In genomic region chr14:68683326-68683725, GRCh38 we compare ENCODE assay signal across 9 cellular contexts.
DNase-seq lines count a peak whose midpoint lies in the region; ATAC-seq, FAIRE-seq and TF ChIP-seq lines count a peak whose summit lies in the region.
"Had no signal": no experiment of that assay in that cellular context is flagged by ENCODE, and none has a peak within 500 bp of the region (broad histone marks: within the 10 kb centered on the region; RNA-seq: fewer than 3 reads in every experiment).

No MANE protein-coding gene starts in this region.

- FAIRE-seq in pancreas (lab: Jason Lieb, UNC), result no peak

- peaks cover 46 to 72% (median 60%) of the 10 kb centered on the region in 4 donors for H3K4me1 Mint-ChIP-seq in CD4-positive, alpha-beta memory T cell
- H3K4me1 Mint-ChIP-seq in endothelial cell (ENCODE audit: unreplicated experiment), result peaks cover 50% of the 10 kb centered on the region

- no peaks in the 10 kb centered on the region for H3K36me3 ChIP-seq in CD4-positive, alpha-beta memory T cell (ENCODE audit: insufficient read depth, low read length)
- no peaks in the 10 kb centered on the region for H3K36me3 ChIP-seq in pancreas

- POLR2A ChIA-PET in CD4-positive, alpha-beta memory T cell (lab: Charles Lee; ENCODE audit: partially characterized antibody), result interaction anchor here (0.6 to 9.5 kb wide), 20 partner anchors 8 to 458 kb away, joined by 3 to 581 read pairs (median 7); partner anchors contain the start of gene ZFP36L1

- TF ChIP-seq CTCF in endothelial cell (IDR thresholded peaks at IDR 0.05; ENCODE audit: unreplicated experiment) (no peak), pancreas (IDR thresholded peaks at IDR 0.05) (no peak)

- H3K27ac Mint-ChIP-seq in CD4-positive, alpha-beta memory T cell, result peak overlapping the region; percentile 90 to 98 (median 97)
- H3K27ac Mint-ChIP-seq in endothelial cell (ENCODE audit: unreplicated experiment), result peak overlapping the region; percentile 95

- peak overlapping the region in 5 of 8 donors; percentile 13 to 72 (median 67) for H3K4me3 Mint-ChIP-seq in CD4-positive, alpha-beta memory T cell
- H3K4me3 Mint-ChIP-seq in endothelial cell (ENCODE audit: unreplicated experiment), result no peak overlapping the region

- ATAC-seq in pancreas (no peak), GM18498 (IDR thresholded peaks at IDR 0.05; ENCODE audit: unreplicated experiment) (no peak)

- peaks cover 0 to 2% of the 10 kb centered on the region in 2 donors for H3K36me3 Mint-ChIP-seq in CD4-positive, alpha-beta memory T cell
- peaks cover 7% of the 10 kb centered on the region for H3K36me3 Mint-ChIP-seq in endothelial cell (ENCODE audit: low read depth, unreplicated experiment)

- intact Hi-C loops in CD4-positive, alpha-beta memory T cell (cut with micrococcal nuclease), result loop anchor here (10.0 kb wide), 2 partner anchors 59 to 399 kb away; no protein-coding TSS in a partner anchor
- intact Hi-C loops in pancreas (cut with DNase I), result no loop called here

- no peaks in the 10 kb centered on the region for H3K27me3 ChIP-seq in CD4-positive, alpha-beta memory T cell (ENCODE audit: insufficient read depth, low read length)
- H3K27me3 ChIP-seq in pancreas, result no peaks in the 10 kb centered on the region

- peak overlapping the region; percentile 70 for H3K27ac ChIP-seq in CD4-positive, alpha-beta memory T cell (ENCODE audit: low read depth, low read length)
- H3K27ac ChIP-seq in pancreas, result peak overlapping the region in 3 of 4 donors; percentile 33 to 75 (median 68)
- H3K27ac ChIP-seq: KMS-11 had no signal

- DNase-seq in CD4-positive, alpha-beta memory T cell, result no peak
- peak; percentile 94 for DNase-seq in RKO (ENCODE audit: low spot score)
- no peak for DNase-seq in endothelial cell (ENCODE audit: low spot score)
- DNase-seq in pancreas, result no peak
- no peak for DNase-seq in SK-N-DZ (ENCODE audit: low spot score)
- no peak for DNase-seq in glomerular visceral epithelial cell (ENCODE audit: extremely low spot score)
- DNase-seq in stimulated activated CD4-positive, alpha-beta T cell treated with anti-CD3 and anti-CD28 coated beads, Interleukin-2, amount 100 ng/mL, for 24 hours, result no peak

- H3K9me3 Mint-ChIP-seq in CD4-positive, alpha-beta memory T cell, result no peaks in the 10 kb centered on the region
- no peaks in the 10 kb centered on the region for H3K9me3 Mint-ChIP-seq in endothelial cell (ENCODE audit: unreplicated experiment)

- no peaks in the 10 kb centered on the region for H3K9me3 ChIP-seq in CD4-positive, alpha-beta memory T cell (ENCODE audit: control insufficient read depth in 1 of 2, low read length in 2 of 2)
- no peaks in the 10 kb centered on the region for H3K9me3 ChIP-seq in pancreas

- CTCF ChIA-PET in CD4-positive, alpha-beta memory T cell (lab: Charles Lee; ENCODE audit: partially characterized antibody), result interaction anchor here (0.7 to 7.0 kb wide), 11 partner anchors 10 to 435 kb away, joined by 3 to 68 read pairs (median 5); partner anchors contain the start of gene ZFP36L1

- H3K27me3 Mint-ChIP-seq in CD4-positive, alpha-beta memory T cell, result no peaks in the 10 kb centered on the region
- peaks cover 8% of the 10 kb centered on the region for H3K27me3 Mint-ChIP-seq in endothelial cell (ENCODE audit: unreplicated experiment)

- 92% methylated on average over 7 of the region's 7 CpGs for WGBS in pancreas, 2 donors

- H3K4me3 ChIP-seq in CD4-positive, alpha-beta memory T cell (ENCODE audit: low read length in 2 of 2), result no peak overlapping the region
- H3K4me3 ChIP-seq in pancreas, result no peak overlapping the region

- peaks cover 58% of the 10 kb centered on the region for H3K4me1 ChIP-seq in CD4-positive, alpha-beta memory T cell (ENCODE audit: insufficient read depth, low read length)
- H3K4me1 ChIP-seq in pancreas, result peaks cover 17 to 53% (median 18%) of the 10 kb centered on the region in 3 donors
